7 cellular contexts compared by ENCODE assay signal in genomic region chr7:40141916-40142315, GRCh38. TPM values are rescaled to one million over a fixed set of nuclear protein-coding genes. Genes with fewer than 3 reads are reported as not detected.
DNase-seq lines count a peak whose midpoint lies in the region; ATAC-seq, FAIRE-seq and TF ChIP-seq lines count a peak whose summit lies in the region.
"Not testable (repeated sequence)": the region's sequence is repeated elsewhere in the genome, so short reads cannot be mapped to it uniquely, and the experiment has no call there.

No MANE protein-coding gene starts in this region.

- not testable (repeated sequence) for TF ChIP-seq EP300 in HepG2 (IDR thresholded peaks at IDR 0.05; ENCODE audit: low read depth in 2 of 2, low read length in 2 of 2); HepG2 (CRISPR knock-in tag; IDR thresholded peaks at IDR 0.05; ENCODE audit: borderline replicate concordance)

- dilution Hi-C loops in keratinocyte (cut with MboI; ENCODE audit: extremely low pct_ligation_motif_present, low sequenced_read_pairs) = not testable (repeated sequence)

- not testable (repeated sequence) for H3K27me3 Mint-ChIP-seq in MCF 10A (ENCODE audit: insufficient read depth, unreplicated experiment)

- TF ChIP-seq CTCF in HCT116 (IDR thresholded peaks at IDR 0.05 in 2 of 3, conservative IDR thresholded peaks at IDR 0.05 in 1 of 3; ENCODE audit: borderline replicate concordance in 1 of 3, insufficient read depth in 1 of 3, low read depth in 2 of 3, low read length in 2 of 3); PC-3 (conservative IDR thresholded peaks at IDR 0.05; ENCODE audit: low read depth, low read length); MCF 10A (IDR thresholded peaks at IDR 0.05; ENCODE audit: unreplicated experiment); epithelial cell of esophagus (IDR thresholded peaks at IDR 0.05; ENCODE audit: insufficient read depth, low read depth, low read length, missing control alignments); keratinocyte (optimal IDR thresholded peaks at IDR 0.05 in 1 of 3, IDR thresholded peaks at IDR 0.05 in 1 of 3, conservative IDR thresholded peaks at IDR 0.05 in 1 of 3; ENCODE audit: extremely low read depth in 1 of 3, insufficient read depth in 2 of 3, low read length in 3 of 3); HepG2 (CRISPR knock-in tag; IDR thresholded peaks at IDR 0.05): not testable (repeated sequence)

- intact Hi-C loops in HCT116 (cut with micrococcal nuclease); PC-3 (cut with micrococcal nuclease); MCF 10A (cut with micrococcal nuclease); HepG2 (cut with micrococcal nuclease; ENCODE audit: unreplicated experiment): not testable (repeated sequence)

- not testable (repeated sequence) for H3K27me3 ChIP-seq in HCT116 (ENCODE audit: insufficient read depth, low read length); PC-3 (ENCODE audit: low read length); keratinocyte (ENCODE audit: control insufficient read depth, extremely low read depth, insufficient read depth, low read length); HepG2 (ENCODE audit: control insufficient read depth in 1 of 2, insufficient read depth in 2 of 2, low read length in 2 of 2); small intestine (ENCODE audit: control insufficient read depth in 2 of 2, insufficient read depth in 2 of 2, low read length in 2 of 2)

- not testable (repeated sequence) for TF ChIP-seq POLR2A in HCT116 (IDR thresholded peaks at IDR 0.05; ENCODE audit: borderline replicate concordance, extremely low read depth, insufficient read depth, insufficient read length); HepG2 (IDR thresholded peaks at IDR 0.05; ENCODE audit: insufficient read depth in 1 of 2, low read depth in 2 of 2, low read length in 2 of 2)

- FAIRE-seq in keratinocyte (lab: Jason Lieb, UNC) = peak; percentile 29
- FAIRE-seq in HepG2 (lab: Jason Lieb, UNC) = not testable (repeated sequence)
- FAIRE-seq in small intestine (lab: Jason Lieb, UNC) = peak; percentile 59

- not testable (repeated sequence) for BruUV-seq in HCT116 (replicated peaks; lab: Mats Ljungman, UMichigan); PC-3 (replicated peaks; lab: Mats Ljungman, UMichigan); MCF 10A (replicated peaks; lab: Mats Ljungman, UMichigan)
- TSS peak; percentile 26 for BruUV-seq in HepG2 (replicated peaks; lab: Mats Ljungman, UMichigan)

- H4K20me1 ChIP-seq in HCT116 (ENCODE audit: insufficient read depth); PC-3 (ENCODE audit: low read length); keratinocyte (ENCODE audit: control insufficient read depth, extremely low read depth, insufficient read depth, low read length); HepG2 (ENCODE audit: insufficient read depth, low read length): not testable (repeated sequence)

- H3K79me2 ChIP-seq in HCT116 (ENCODE audit: insufficient read depth, low read length); PC-3 (ENCODE audit: low read length); keratinocyte (ENCODE audit: control insufficient read depth, insufficient read depth, low read length); HepG2 (ENCODE audit: insufficient read depth, low read length): not testable (repeated sequence)

- not testable (repeated sequence) for H3F3A ChIP-seq in PC-3 (ENCODE audit: low read length, unreplicated experiment)

- not testable (repeated sequence) for H3K4me1 Mint-ChIP-seq in MCF 10A (ENCODE audit: insufficient read depth, unreplicated experiment)

- H3K9me1 ChIP-seq in keratinocyte (ENCODE audit: control insufficient read depth, extremely low read depth, insufficient read depth, low read length) = not testable (repeated sequence)

- WGBS in HepG2 (ENCODE audit: low lambda C conversion rate) = 95% methylated on average over 5 of the region's 5 CpGs
- 65 to 79% (median 66%) methylated on average over 5 of the region's 5 CpGs for WGBS in small intestine, 3 donors

- DNase-seq in HCT116 (ENCODE audit: low read depth, low spot score) (peak; percentile 47), PC-3 (peak; percentile 66), MCF 10A (ENCODE audit: unreplicated experiment) (peak; percentile 41), epithelial cell of esophagus (ENCODE audit: low read depth) (peak; percentile 93), keratinocyte (ENCODE audit: low read depth, low spot score) (peak; percentile 61), small intestine (peak; percentile 53)
- not testable (repeated sequence) for DNase-seq in HepG2 (ENCODE audit: low spot score)

- H3K4me3 ChIP-seq in HCT116 (replicated peaks in 1 of 2; ENCODE audit: low read depth in 1 of 2, low read length in 2 of 2); PC-3 (ENCODE audit: low read length); epithelial cell of esophagus (ENCODE audit: low read length); keratinocyte (ENCODE audit: control insufficient read depth in 2 of 3, extremely low read depth in 1 of 3, insufficient read depth in 2 of 3, low read depth in 1 of 3, low read length in 3 of 3); HepG2 (replicated peaks in 1 of 3; ENCODE audit: insufficient read depth in 1 of 3, low read depth in 2 of 3, low read length in 3 of 3); small intestine (ENCODE audit: low read depth in 1 of 2, low read length in 2 of 2): not testable (repeated sequence)

- POLR2A ChIA-PET in HCT116 (lab: Charles Lee); PC-3 (lab: Charles Lee; ENCODE audit: unreplicated experiment); MCF 10A (lab: Yijun Ruan, JAX); HepG2 (lab: Yijun Ruan, JAX): not testable (repeated sequence)

- H3K4me2 ChIP-seq in HCT116 (ENCODE audit: low read length) = peak overlapping the region; percentile 30
- not testable (repeated sequence) for H3K4me2 ChIP-seq in PC-3 (ENCODE audit: low read length); keratinocyte (ENCODE audit: control insufficient read depth, extremely low read depth, insufficient read depth, low read depth, low read length); HepG2 (ENCODE audit: low read depth, low read length)

- in situ Hi-C loops in HepG2 (cut with HindIII; ENCODE audit: extremely low pct_ligation_motif_present, low pct_unique_long_range_greater_than_20kb) = not testable (repeated sequence)

- not testable (repeated sequence) for H3K36me3 Mint-ChIP-seq in MCF 10A (ENCODE audit: insufficient read depth, unreplicated experiment)

- CTCF ChIA-PET in HCT116 (lab: Charles Lee); PC-3 (lab: Charles Lee); MCF 10A (lab: Yijun Ruan, JAX); HepG2 (lab: Yijun Ruan, JAX; ENCODE audit: low intra/inter-chr PET ratio, low total read pairs): not testable (repeated sequence)

- H3K4me3 Mint-ChIP-seq in MCF 10A (ENCODE audit: unreplicated experiment) = not testable (repeated sequence)

- H3K36me3 ChIP-seq in HCT116 (ENCODE audit: control insufficient read depth in 1 of 2, insufficient read depth in 2 of 2, low read length in 2 of 2); PC-3 (ENCODE audit: low read depth, low read length); keratinocyte (ENCODE audit: control insufficient read depth in 2 of 2, extremely low read depth in 1 of 2, insufficient read depth in 2 of 2, low read length in 2 of 2); HepG2 (replicated peaks in 1 of 2; ENCODE audit: control insufficient read depth in 1 of 2, insufficient read depth in 2 of 2, low read length in 2 of 2); small intestine (ENCODE audit: control insufficient read depth in 2 of 2, insufficient read depth in 2 of 2, low read length in 2 of 2): not testable (repeated sequence)

- not testable (repeated sequence) for H3K9me3 ChIP-seq in HCT116 (ENCODE audit: control insufficient read depth in 1 of 2, insufficient read depth in 1 of 2, low read depth in 1 of 2, low read length in 2 of 2); PC-3 (ENCODE audit: low read length); keratinocyte (ENCODE audit: control insufficient read depth, low read depth, low read length); HepG2 (ENCODE audit: low read length); small intestine (ENCODE audit: control insufficient read depth, low read depth)

- not testable (repeated sequence) for H3K9me3 Mint-ChIP-seq in MCF 10A (ENCODE audit: unreplicated experiment)

- not testable (repeated sequence) for TF ChIP-seq RAD21 in HCT116 (IDR thresholded peaks at IDR 0.05; ENCODE audit: low read depth); HepG2 (CRISPR knock-in tag; IDR thresholded peaks at IDR 0.05)

- not testable (repeated sequence) for H3K27ac ChIP-seq in HCT116 (ENCODE audit: low read depth, low read length); HepG2 (ENCODE audit: extremely low read length, insufficient read depth, low read length); small intestine (ENCODE audit: low read depth in 1 of 2, low read length in 1 of 2)
- H3K27ac ChIP-seq in PC-3 (ENCODE audit: low read length) = peak overlapping the region; percentile 44
- peak overlapping the region; percentile 31 for H3K27ac ChIP-seq in keratinocyte (ENCODE audit: control insufficient read depth, insufficient read depth, low read length)

- H2AFZ ChIP-seq in HCT116 (ENCODE audit: low read depth, low read length, poor library complexity, severe bottlenecking); PC-3 (ENCODE audit: low read length); keratinocyte (ENCODE audit: control insufficient read depth, low read length); HepG2 (ENCODE audit: low read length): not testable (repeated sequence)

- H3K9me2 ChIP-seq in HCT116 (ENCODE audit: insufficient read depth); PC-3 (replicated peaks; ENCODE audit: low read length): not testable (repeated sequence)

- not testable (repeated sequence) for H3K9ac ChIP-seq in HCT116 (ENCODE audit: low read length); PC-3 (ENCODE audit: low read length); keratinocyte (ENCODE audit: control insufficient read depth, extremely low read depth, insufficient read depth, low read length); HepG2 (ENCODE audit: insufficient read depth, low read depth, low read length)

- ATAC-seq in HCT116 (0 out of 2 replicates have a peak, but pooled peaks have one; percentile 27), PC-3 (peak; percentile 24; the same call in 1 of the 2 replicates)
- not testable (repeated sequence) for ATAC-seq in HepG2

- not testable (repeated sequence) for H3K27ac Mint-ChIP-seq in MCF 10A (ENCODE audit: low read depth, unreplicated experiment)

- H3K4me1 ChIP-seq in HCT116 (ENCODE audit: control insufficient read depth in 1 of 2, insufficient read depth in 2 of 2, low read length in 2 of 2) = peaks cover 0 to 15% of the 10 kb centered on the region in 2 experiments; a peak in 2 of 4 replicates
- not testable (repeated sequence) for H3K4me1 ChIP-seq in PC-3 (ENCODE audit: insufficient read depth, low read length); keratinocyte (ENCODE audit: control insufficient read depth, extremely low read depth, insufficient read depth, low read length); HepG2 (ENCODE audit: insufficient read depth, low read length); small intestine (ENCODE audit: control insufficient read depth in 2 of 2, insufficient read depth in 1 of 2, low read depth in 1 of 2, low read length in 1 of 2)

- RAD21 ChIA-PET in HCT116 (lab: Charles Lee; ENCODE audit: low non-redundant PET in 1 of 2, low total read pairs in 2 of 2, uncharacterized antibody in 2 of 2, unreplicated experiment in 2 of 2) = not testable (repeated sequence)

RNA-seq across cellular contexts. Expression of gene SUGCT, which starts 7.1 kb away (rescaled TPM):
- total RNA-seq in HCT116 (2021; ENCODE audit: unreplicated experiment) = 4.4 TPM
- 4.3 and 4.8 TPM in 2 replicates for polyA plus RNA-seq in HCT116 (2012)
- 1.7 and 2.9 TPM in 2 replicates for total RNA-seq in PC-3 (2014; rRNA removed)
- 20.2 and 25.4 TPM in 2 replicates for total RNA-seq in MCF 10A (2022)
- polyA plus RNA-seq in keratinocyte = 69.5 to 134 TPM (median 126 TPM) in 3 replicates
- 10.8 TPM for polyA plus RNA-seq in keratinocyte (2011; ENCODE audit: low read depth)
- polyA plus RNA-seq in keratinocyte (2011; cell fraction: cytosol; rRNA removed) = 117 and 192 TPM in 2 replicates
- polyA plus RNA-seq in keratinocyte (2011; cell fraction: nucleus; rRNA removed) = 46.4 and 46.6 TPM in 2 replicates
- polyA plus RNA-seq in keratinocyte (2012; ENCODE audit: low replicate concordance) = 65.9 and 181 TPM in 2 replicates
- polyA minus RNA-seq in keratinocyte = 26.4 to 61.1 TPM (median 28.1 TPM) in 3 replicates
- 68.9 TPM for polyA minus RNA-seq in keratinocyte (2011; cell fraction: cytosol; rRNA and poly(A)+ RNA removed)
- 16.8 and 22.2 TPM in 2 replicates for polyA minus RNA-seq in keratinocyte (2011; cell fraction: nucleus; rRNA and poly(A)+ RNA removed)
- 22.2 and 23.6 TPM in 2 replicates for total RNA-seq in HepG2 (2016; rRNA removed; fragmentation: Illumina TruSeq; extraction: Trizol)
- total RNA-seq in HepG2 (2016; cell fraction: cytosol; rRNA removed; fragmentation: Illumina TruSeq; extraction: Trizol; ENCODE audit: low read depth) = 5.1 and 5.8 TPM in 2 replicates
- 24.7 and 27.2 TPM in 2 replicates for total RNA-seq in HepG2 (2016; cell fraction: insoluble cytoplasmic fraction; rRNA removed; fragmentation: Illumina TruSeq; extraction: Trizol)
- total RNA-seq in HepG2 (2016; cell fraction: membrane; rRNA removed; fragmentation: Illumina TruSeq; extraction: Trizol) = 6.1 and 7.0 TPM in 2 replicates
- 25.6 and 32.2 TPM in 2 replicates for total RNA-seq in HepG2 (2016; cell fraction: nucleus; rRNA removed; fragmentation: Illumina TruSeq; extraction: Trizol)
- 8.7 and 10.1 TPM in 2 replicates for polyA plus RNA-seq in HepG2 (2011; rRNA removed)
- polyA plus RNA-seq in HepG2 (2011; cell fraction: cytosol; rRNA removed) = 6.7 and 7.3 TPM in 2 replicates
- polyA plus RNA-seq in HepG2 (2011; cell fraction: nucleus; rRNA removed) = 3.8 TPM in 2 replicates
- 10.0 and 13.8 TPM in 2 replicates for polyA plus RNA-seq in HepG2 (2012)
- 3.3 and 3.9 TPM in 2 replicates for polyA plus RNA-seq in HepG2 (2016; cell fraction: cytosol; fragmentation: Illumina TruSeq; extraction: Trizol; ENCODE audit: low read depth)
- 20.0 and 24.7 TPM in 2 replicates for polyA plus RNA-seq in HepG2 (2016; cell fraction: insoluble cytoplasmic fraction; fragmentation: Illumina TruSeq; extraction: Trizol; ENCODE audit: low read depth)
- 5.1 and 5.6 TPM in 2 replicates for polyA plus RNA-seq in HepG2 (2016; cell fraction: membrane; fragmentation: Illumina TruSeq; extraction: Trizol; ENCODE audit: low read depth)
- 12.5 and 13.2 TPM in 2 replicates for polyA plus RNA-seq in HepG2 (2016; cell fraction: nucleus; fragmentation: Illumina TruSeq; extraction: Trizol; ENCODE audit: insufficient read depth, low read depth)
- polyA minus RNA-seq in HepG2 (2011; rRNA and poly(A)+ RNA removed; ENCODE audit: low replicate concordance) = 0.09 and 6.1 TPM in 2 replicates
- 3.9 and 4.1 TPM in 2 replicates for polyA minus RNA-seq in HepG2 (2011; cell fraction: cytosol; rRNA and poly(A)+ RNA removed)
- polyA minus RNA-seq in HepG2 (2011; cell fraction: nucleus; rRNA and poly(A)+ RNA removed) = 43.1 and 46.1 TPM in 2 replicates
- 1 to 10 TPM in 2 of 3 donors, under 1 TPM in 1; 0.54 to 3.6 (median 1.4) TPM for polyA plus RNA-seq in small intestine

RNA-seq across cellular contexts. Expression of gene MPLKIP, which starts 7.5 kb away (rescaled TPM):
- total RNA-seq in HCT116 (2021; ENCODE audit: unreplicated experiment) = 49.4 TPM
- polyA plus RNA-seq in HCT116 (2012) = 21.0 and 31.1 TPM in 2 replicates
- 32.2 and 48.7 TPM in 2 replicates for total RNA-seq in PC-3 (2014; rRNA removed)
- total RNA-seq in MCF 10A (2022) = 30.6 and 31.3 TPM in 2 replicates
- polyA plus RNA-seq in keratinocyte = 27.1 to 43.3 TPM (median 33.2 TPM) in 3 replicates
- 28.6 TPM for polyA plus RNA-seq in keratinocyte (2011; ENCODE audit: low read depth)
- polyA plus RNA-seq in keratinocyte (2011; cell fraction: cytosol; rRNA removed) = 31.0 and 33.1 TPM in 2 replicates
- polyA plus RNA-seq in keratinocyte (2011; cell fraction: nucleus; rRNA removed) = 16.0 and 19.3 TPM in 2 replicates
- 37.2 and 41.3 TPM in 2 replicates for polyA plus RNA-seq in keratinocyte (2012; ENCODE audit: low replicate concordance)
- polyA minus RNA-seq in keratinocyte = 1.6 to 3.1 TPM (median 1.9 TPM) in 3 replicates
- polyA minus RNA-seq in keratinocyte (2011; cell fraction: cytosol; rRNA and poly(A)+ RNA removed) = 20.0 TPM
- 7.4 TPM in 2 replicates for polyA minus RNA-seq in keratinocyte (2011; cell fraction: nucleus; rRNA and poly(A)+ RNA removed)
- 45.7 and 66.9 TPM in 2 replicates for total RNA-seq in HepG2 (2016; rRNA removed; fragmentation: Illumina TruSeq; extraction: Trizol)
- 21.7 and 22.6 TPM in 2 replicates for total RNA-seq in HepG2 (2016; cell fraction: cytosol; rRNA removed; fragmentation: Illumina TruSeq; extraction: Trizol; ENCODE audit: low read depth)
- 46.3 and 71.1 TPM in 2 replicates for total RNA-seq in HepG2 (2016; cell fraction: insoluble cytoplasmic fraction; rRNA removed; fragmentation: Illumina TruSeq; extraction: Trizol)
- 23.7 and 24.4 TPM in 2 replicates for total RNA-seq in HepG2 (2016; cell fraction: membrane; rRNA removed; fragmentation: Illumina TruSeq; extraction: Trizol)
- 24.6 and 25.6 TPM in 2 replicates for total RNA-seq in HepG2 (2016; cell fraction: nucleus; rRNA removed; fragmentation: Illumina TruSeq; extraction: Trizol)
- polyA plus RNA-seq in HepG2 (2011; rRNA removed) = 38.2 and 40.1 TPM in 2 replicates
- polyA plus RNA-seq in HepG2 (2011; cell fraction: cytosol; rRNA removed) = 49.9 and 73.9 TPM in 2 replicates
- 17.1 and 18.1 TPM in 2 replicates for polyA plus RNA-seq in HepG2 (2011; cell fraction: nucleus; rRNA removed)
- 49.0 and 60.4 TPM in 2 replicates for polyA plus RNA-seq in HepG2 (2012)
- 33.5 and 39.5 TPM in 2 replicates for polyA plus RNA-seq in HepG2 (2016; cell fraction: cytosol; fragmentation: Illumina TruSeq; extraction: Trizol; ENCODE audit: low read depth)
- polyA plus RNA-seq in HepG2 (2016; cell fraction: insoluble cytoplasmic fraction; fragmentation: Illumina TruSeq; extraction: Trizol; ENCODE audit: low read depth) = 120 and 138 TPM in 2 replicates
- polyA plus RNA-seq in HepG2 (2016; cell fraction: membrane; fragmentation: Illumina TruSeq; extraction: Trizol; ENCODE audit: low read depth) = 33.4 and 35.3 TPM in 2 replicates
- 50.0 and 60.7 TPM in 2 replicates for polyA plus RNA-seq in HepG2 (2016; cell fraction: nucleus; fragmentation: Illumina TruSeq; extraction: Trizol; ENCODE audit: insufficient read depth, low read depth)
- 4.0 and 9.3 TPM in 2 replicates for polyA minus RNA-seq in HepG2 (2011; rRNA and poly(A)+ RNA removed; ENCODE audit: low replicate concordance)
- polyA minus RNA-seq in HepG2 (2011; cell fraction: cytosol; rRNA and poly(A)+ RNA removed) = 14.3 and 14.7 TPM in 2 replicates
- polyA minus RNA-seq in HepG2 (2011; cell fraction: nucleus; rRNA and poly(A)+ RNA removed) = 8.8 and 10.3 TPM in 2 replicates
- polyA plus RNA-seq in small intestine = 10 to 100 TPM; 36.2 to 52.1 (median 46.9) TPM
